In genomic region chr7:141072548-141073172, GRCh38 we compare ENCODE assay signal across 8 cellular contexts. TPM values are rescaled to one million over a fixed set of nuclear protein-coding genes. Genes with fewer than 3 reads are reported as not detected.
A peak's percentile ranks its signal among the peaks of the same experiment; 100 is the strongest.
DNase-seq lines count a peak whose midpoint lies in the region; ATAC-seq lines count a peak whose summit lies in the region.

No MANE protein-coding gene starts in this region.

- ATAC-seq in left ventricle myocardium superior (peak; percentile 79), HG03175 (IDR thresholded peaks at IDR 0.05; ENCODE audit: unreplicated experiment) (no peak), HG03280 (IDR thresholded peaks at IDR 0.05; ENCODE audit: unreplicated experiment) (no peak)

- intact Hi-C loops in left ventricle myocardium superior (cut with micrococcal nuclease) = no loop called here

- DNase-seq in activated T-cell treated with anti-CD3 and anti-CD28 coated beads for 24 hours (ENCODE audit: low read depth) (peak; percentile 11), activated T-cell treated with anti-CD3 and anti-CD28 coated beads for 4 hours (no peak), NCI-H460 (ENCODE audit: extremely low read depth, low read depth) (peak; percentile 69), amniotic stem cell (lab: John Stamatoyannopoulos, UW) (peak; percentile 36), left ventricle myocardium superior (peak; percentile 71), pons (ENCODE audit: low spot score) (peak; percentile 89)

RNA-seq across cellular contexts. Expression of gene TMEM178B, which starts 1.2 kb away (rescaled TPM):
- 9.6 and 10.9 TPM in 2 replicates for total RNA-seq in NCI-H460 (2014; rRNA removed; shearing (Covaris generic))
- 1.3 and 2.1 TPM in 2 replicates for polyA plus RNA-seq in NCI-H460 (2014; cell fraction: nucleus; rRNA removed)
- total RNA-seq in left ventricle myocardium superior = 38.2 TPM

RNA-seq across cellular contexts. Expression of gene MRPS33, which starts 57.9 kb away (rescaled TPM):
- total RNA-seq in NCI-H460 (2014; rRNA removed; shearing (Covaris generic)) = 115 and 132 TPM in 2 replicates
- polyA plus RNA-seq in NCI-H460 (2014; cell fraction: nucleus; rRNA removed) = 27.9 and 31.2 TPM in 2 replicates
- 125 TPM for total RNA-seq in left ventricle myocardium superior
